ENCODE assay signal across 8 cellular contexts in genomic region chr21:36330904-36331303, GRCh38. TPM values are rescaled to one million over a fixed set of nuclear protein-coding genes. Genes with fewer than 3 reads are reported as not detected.
A peak's percentile ranks its signal among the peaks of the same experiment; 100 is the strongest.
DNase-seq lines count a peak whose midpoint lies in the region; ATAC-seq and TF ChIP-seq lines count a peak whose summit lies in the region.

No MANE protein-coding gene starts in this region.

- intact Hi-C loops in CD4-positive, alpha-beta T cell (cut with DNase I, micrococcal nuclease): loop anchor here (1.0 to 5.0 kb wide), 6 partner anchors 36 to 190 kb away; no protein-coding TSS in a partner anchor

- CTCF ChIA-PET in CD4-positive, alpha-beta T cell (lab: Charles Lee): interaction anchor here (0.8 to 2.5 kb wide), 5 partner anchors 10 to 178 kb away, joined by 3 to 18 read pairs (median 6); partner anchors contain the start of gene MORC3
- CTCF ChIA-PET in activated CD4-positive, alpha-beta T cell treated with anti-CD3 and anti-CD28 coated beads, Interleukin-2, amount 10 ng/mL, durations not matched to agents 7 days and 5 days (lab: Charles Lee): interaction anchor here (1.3 to 1.6 kb wide), 2 partner anchors 179 to 194 kb away, joined by 3 to 4 read pairs; no protein-coding TSS in a partner anchor

- H3K27ac Mint-ChIP-seq in CD4-positive, alpha-beta T cell: peak overlapping the region; percentile 87
- H3K27ac Mint-ChIP-seq in activated CD4-positive, alpha-beta T cell treated with anti-CD3 and anti-CD28 coated beads, Interleukin-2, amount 10 ng/mL, durations not matched to agents 7 days and 5 days: peak overlapping the region; percentile 50
- peak overlapping the region in 1 of 2 donors; percentile 34 for H3K27ac Mint-ChIP-seq in natural killer cell treated with Interleukin-12 subunit alpha and Interleukin-12 subunit beta and Interleukin-15 and Interleukin-18, amount 100 ng/mL, for 72 hours

- TF ChIP-seq CTCF in CD4-positive, alpha-beta T cell (IDR thresholded peaks at IDR 0.05): peak; percentile 80

- no peaks in the 10 kb centered on the region for H3K9me3 ChIP-seq in CD4-positive, alpha-beta T cell (ENCODE audit: control insufficient read depth, low read length)

- peak; percentile 91 for ATAC-seq in CD4-positive, alpha-beta T cell (ENCODE audit: poor library complexity)
- ATAC-seq in GM21423 (IDR thresholded peaks at IDR 0.05; ENCODE audit: unreplicated experiment) (peak; percentile 48), GM21737 (IDR thresholded peaks at IDR 0.05; ENCODE audit: unreplicated experiment) (no peak)
- ATAC-seq in natural killer cell treated with Interleukin-12 subunit alpha and Interleukin-12 subunit beta and Interleukin-15 and Interleukin-18, amount 100 ng/mL, for 72 hours: peak; percentile 61 to 65

- POLR2A ChIA-PET in CD4-positive, alpha-beta T cell (lab: Charles Lee): interaction anchor here (0.6 to 2.1 kb wide), 4 partner anchors 10 to 42 kb away, joined by 3 to 14 read pairs (median 8); partner anchors contain the start of gene MORC3
- POLR2A ChIA-PET in activated CD4-positive, alpha-beta T cell treated with anti-CD3 and anti-CD28 coated beads, Interleukin-2, amount 10 ng/mL, durations not matched to agents 7 days and 5 days (lab: Charles Lee): no interaction called here

- H3K27ac ChIP-seq in CD4-positive, alpha-beta T cell (ENCODE audit: low read depth, low read length): no peak overlapping the region

- H3K27me3 ChIP-seq in CD4-positive, alpha-beta T cell (ENCODE audit: control insufficient read depth, insufficient read depth, low read length): no peaks in the 10 kb centered on the region

- H3K9me3 Mint-ChIP-seq in CD4-positive, alpha-beta T cell: no peaks in the 10 kb centered on the region
- H3K9me3 Mint-ChIP-seq in activated CD4-positive, alpha-beta T cell treated with anti-CD3 and anti-CD28 coated beads, Interleukin-2, amount 10 ng/mL, durations not matched to agents 7 days and 5 days: no peaks in the 10 kb centered on the region
- H3K9me3 Mint-ChIP-seq in natural killer cell treated with Interleukin-12 subunit alpha and Interleukin-12 subunit beta and Interleukin-15 and Interleukin-18, amount 100 ng/mL, for 72 hours: no peaks in the 10 kb centered on the region

- peaks cover 44% of the 10 kb centered on the region for H3K4me1 Mint-ChIP-seq in CD4-positive, alpha-beta T cell (ENCODE audit: low read depth)
- peaks cover 50% of the 10 kb centered on the region for H3K4me1 Mint-ChIP-seq in activated CD4-positive, alpha-beta T cell treated with anti-CD3 and anti-CD28 coated beads, Interleukin-2, amount 10 ng/mL, durations not matched to agents 7 days and 5 days
- H3K4me1 Mint-ChIP-seq in natural killer cell treated with Interleukin-12 subunit alpha and Interleukin-12 subunit beta and Interleukin-15 and Interleukin-18, amount 100 ng/mL, for 72 hours (ENCODE audit: low read depth in 2 of 2): peaks cover 20 to 30% of the 10 kb centered on the region in 2 donors

- peak overlapping the region; percentile 8 for H3K4me3 Mint-ChIP-seq in CD4-positive, alpha-beta T cell
- no peak overlapping the region for H3K4me3 Mint-ChIP-seq in activated CD4-positive, alpha-beta T cell treated with anti-CD3 and anti-CD28 coated beads, Interleukin-2, amount 10 ng/mL, durations not matched to agents 7 days and 5 days
- no peak overlapping the region for H3K4me3 Mint-ChIP-seq in natural killer cell treated with Interleukin-12 subunit alpha and Interleukin-12 subunit beta and Interleukin-15 and Interleukin-18, amount 100 ng/mL, for 72 hours

- peaks cover 53% of the 10 kb centered on the region for H3K36me3 Mint-ChIP-seq in CD4-positive, alpha-beta T cell (ENCODE audit: low read depth)
- peaks cover 40% of the 10 kb centered on the region for H3K36me3 Mint-ChIP-seq in activated CD4-positive, alpha-beta T cell treated with anti-CD3 and anti-CD28 coated beads, Interleukin-2, amount 10 ng/mL, durations not matched to agents 7 days and 5 days (ENCODE audit: low read depth)
- H3K36me3 Mint-ChIP-seq in natural killer cell treated with Interleukin-12 subunit alpha and Interleukin-12 subunit beta and Interleukin-15 and Interleukin-18, amount 100 ng/mL, for 72 hours: no peaks in the 10 kb centered on the region

- TF ChIP-seq POLR2A in erythroblast (IDR thresholded peaks at IDR 0.05; ENCODE audit: low read length): no peak

- peak in 9 of 10 experiments; percentile 16 to 54 (median 33) for DNase-seq in CD4-positive, alpha-beta T cell
- peak; percentile 17 for DNase-seq in NCI-H345 (lab: John Stamatoyannopoulos, UW)
- peak; percentile 66 for DNase-seq in activated CD4-positive, alpha-beta T cell treated with anti-CD3 and anti-CD28 coated beads, Interleukin-2, amount 10 ng/mL, durations not matched to agents 7 days and 5 days
- peak; percentile 75 to 81 for DNase-seq in erythroblast (lab: John Stamatoyannopoulos, UW)
- DNase-seq in natural killer cell treated with Interleukin-12 subunit alpha and Interleukin-12 subunit beta and Interleukin-15 and Interleukin-18, amount 100 ng/mL, for 72 hours (ENCODE audit: low spot score): no peak
- DNase-seq in T1000 (lab: John Stamatoyannopoulos, UW): no peak

- H3K27me3 Mint-ChIP-seq in CD4-positive, alpha-beta T cell: no peaks in the 10 kb centered on the region
- H3K27me3 Mint-ChIP-seq in activated CD4-positive, alpha-beta T cell treated with anti-CD3 and anti-CD28 coated beads, Interleukin-2, amount 10 ng/mL, durations not matched to agents 7 days and 5 days: no peaks in the 10 kb centered on the region
- H3K27me3 Mint-ChIP-seq in natural killer cell treated with Interleukin-12 subunit alpha and Interleukin-12 subunit beta and Interleukin-15 and Interleukin-18, amount 100 ng/mL, for 72 hours: no peaks in the 10 kb centered on the region

RNA-seq across cellular contexts. Expression of gene MORC3, which starts 10.9 kb away (rescaled TPM):
- total RNA-seq in CD4-positive, alpha-beta T cell: 10 to 100 TPM; 70.2 to 71.0 TPM
- 10 to 100 TPM; 47.5 to 50.7 TPM for total RNA-seq in activated CD4-positive, alpha-beta T cell treated with anti-CD3 and anti-CD28 coated beads, Interleukin-2, amount 10 ng/mL, durations not matched to agents 7 days and 5 days
- 10 to 100 TPM; 26.8 to 28.7 TPM for total RNA-seq in natural killer cell treated with Interleukin-12 subunit alpha and Interleukin-12 subunit beta and Interleukin-15 and Interleukin-18, amount 100 ng/mL, for 72 hours

RNA-seq across cellular contexts. Expression of gene CHAF1B, which starts 54.3 kb away (rescaled TPM):
- 1 to 10 TPM; 4.5 to 4.8 TPM for total RNA-seq in CD4-positive, alpha-beta T cell
- total RNA-seq in activated CD4-positive, alpha-beta T cell treated with anti-CD3 and anti-CD28 coated beads, Interleukin-2, amount 10 ng/mL, durations not matched to agents 7 days and 5 days: 10 to 100 TPM; 25.3 to 25.6 TPM
- total RNA-seq in natural killer cell treated with Interleukin-12 subunit alpha and Interleukin-12 subunit beta and Interleukin-15 and Interleukin-18, amount 100 ng/mL, for 72 hours: 10 to 100 TPM; 20.2 to 38.0 TPM

Comparison
In these comparisons a context has a peak if more than half of its experiments do, and no peak if none do; other contexts are left out.
1. DNase-seq: peak in CD4-positive, alpha-beta T cell (9 of 10), NCI-H345 (single experiment), activated CD4-positive, alpha-beta T cell treated with anti-CD3 and anti-CD28 coated beads, Interleukin-2, amount 10 ng/mL, durations not matched to agents 7 days and 5 days (single experiment) and erythroblast (2 of 2); none in natural killer cell treated with Interleukin-12 subunit alpha and Interleukin-12 subunit beta and Interleukin-15 and Interleukin-18, amount 100 ng/mL, for 72 hours (single experiment) and T1000 (single experiment).